ENCODE assay signal across 17 cellular contexts in the genomic region with DNA sequence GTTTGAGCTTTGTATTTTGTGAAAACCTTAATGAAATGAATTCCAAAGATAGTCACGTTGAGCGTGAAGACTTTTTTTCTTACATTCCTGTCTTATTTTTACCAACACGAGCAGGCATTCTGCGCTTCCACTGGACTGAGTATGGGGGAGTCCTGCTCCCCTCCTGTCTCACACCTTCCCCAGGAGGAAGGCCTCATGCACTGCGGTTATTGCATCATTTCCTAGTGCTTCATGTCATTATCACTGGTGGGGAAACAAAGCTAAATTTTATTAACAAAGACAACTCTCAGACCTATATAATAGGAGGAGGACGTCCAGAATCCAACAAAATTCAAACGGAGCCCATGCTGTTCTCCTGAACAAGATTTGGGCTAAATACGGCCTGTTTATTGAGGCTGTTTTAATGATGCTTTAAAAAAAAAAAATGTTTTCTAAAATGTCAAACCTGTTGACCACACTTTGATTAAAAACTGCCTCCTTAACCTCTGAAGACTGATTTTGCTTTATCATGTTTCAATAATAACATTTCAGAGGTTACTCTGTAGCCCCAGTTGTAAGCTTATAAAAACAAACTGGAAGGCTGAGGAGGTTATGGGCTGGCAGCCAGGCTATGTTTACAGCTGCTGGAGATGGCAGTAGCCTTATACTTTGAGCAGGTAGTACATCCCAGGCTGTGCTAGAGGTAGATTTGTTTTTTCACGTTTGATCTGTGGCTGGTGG.
DNase-seq lines count a peak whose midpoint lies in the region; ATAC-seq and TF ChIP-seq lines count a peak whose summit lies in the region.
"Had no signal": no experiment of that assay in that cellular context is flagged by ENCODE, and none has a peak within 500 bp of the region (broad histone marks: within the 10 kb centered on the region; RNA-seq: fewer than 3 reads in every experiment).

No MANE protein-coding gene starts in this region.

- no peak for TF ChIP-seq POLR2A in breast epithelium (IDR thresholded peaks at IDR 0.05)

- H3K27ac ChIP-seq in breast epithelium: no peak overlapping the region
- H3K27ac ChIP-seq: ascending aorta, upper lobe of left lung, WERI-Rb-1 had no signal

- H3K27me3 Mint-ChIP-seq in MCF 10A (ENCODE audit: insufficient read depth, unreplicated experiment): no peaks in the 10 kb centered on the region
- H3K27me3 Mint-ChIP-seq in type B pancreatic cell: no peaks in the 10 kb centered on the region
- H3K27me3 Mint-ChIP-seq in activated T-cell treated with anti-CD3 and anti-CD28 coated beads, Interleukin-2, amount 50 U/mL, for 24 hours: peaks cover 12% of the 10 kb centered on the region

- H3K27ac Mint-ChIP-seq in MCF 10A (ENCODE audit: low read depth, unreplicated experiment): peak overlapping the region; percentile 99
- H3K27ac Mint-ChIP-seq in type B pancreatic cell: peak overlapping the region; percentile 29
- no peak overlapping the region for H3K27ac Mint-ChIP-seq in activated T-cell treated with anti-CD3 and anti-CD28 coated beads, Interleukin-2, amount 50 U/mL, for 24 hours

- no peaks in the 10 kb centered on the region for H3K9me3 ChIP-seq in breast epithelium
- H3K9me3 ChIP-seq: ascending aorta, upper lobe of left lung had no signal

- H3K27me3 ChIP-seq in breast epithelium: no peaks in the 10 kb centered on the region
- H3K27me3 ChIP-seq: ascending aorta, upper lobe of left lung had no signal

- no peaks in the 10 kb centered on the region for H3K4me1 ChIP-seq in breast epithelium
- H3K4me1 ChIP-seq: ascending aorta, upper lobe of left lung had no signal

- in situ Hi-C loops in astrocyte of the cerebellum (cut with HindIII; ENCODE audit: low sequenced_read_pairs): no loop called here

- BruUV-seq in MCF 10A (replicated peaks; lab: Mats Ljungman, UMichigan): no TSS peak

- POLR2A ChIA-PET in MCF 10A (lab: Yijun Ruan, JAX): interaction anchor here (0.6 to 1.5 kb wide), 4 partner anchors 21 to 180 kb away, joined by 3 to 4 read pairs (median 3); no protein-coding TSS in a partner anchor

- intact Hi-C loops in MCF 10A (cut with micrococcal nuclease): no loop called here
- intact Hi-C loops in breast epithelium (cut with DNase I; ENCODE audit: low total_unique reads): no loop called here

- TF ChIP-seq CTCF in MCF 10A (IDR thresholded peaks at IDR 0.05; ENCODE audit: unreplicated experiment) (no peak), breast epithelium (IDR thresholded peaks at IDR 0.05) (no peak), astrocyte of the cerebellum (IDR thresholded peaks at IDR 0.05; ENCODE audit: low read depth, low read length, missing control alignments) (no peak), type B pancreatic cell (conservative IDR thresholded peaks at IDR 0.05) (no peak)

- H3K36me3 Mint-ChIP-seq in MCF 10A (ENCODE audit: insufficient read depth, unreplicated experiment): peaks cover 17% of the 10 kb centered on the region
- H3K36me3 Mint-ChIP-seq in type B pancreatic cell: peaks cover 48% of the 10 kb centered on the region
- H3K36me3 Mint-ChIP-seq in activated T-cell treated with anti-CD3 and anti-CD28 coated beads, Interleukin-2, amount 50 U/mL, for 24 hours (ENCODE audit: low read depth): no peaks in the 10 kb centered on the region

- ATAC-seq in left lobe of liver (peak; percentile 68), GM19455 (IDR thresholded peaks at IDR 0.05; ENCODE audit: unreplicated experiment) (no peak), esophagus mucosa (no peak)
- ATAC-seq: right cardiac atrium had no signal

- H3K4me3 Mint-ChIP-seq in MCF 10A (ENCODE audit: unreplicated experiment): no peak overlapping the region
- H3K4me3 Mint-ChIP-seq in type B pancreatic cell: no peak overlapping the region
- H3K4me3 Mint-ChIP-seq in activated T-cell treated with anti-CD3 and anti-CD28 coated beads, Interleukin-2, amount 50 U/mL, for 24 hours: no peak overlapping the region

- H3K4me3 ChIP-seq in breast epithelium (no peak overlapping the region), astrocyte of the cerebellum (ENCODE audit: low read depth, low read length) (no peak overlapping the region)
- H3K4me3 ChIP-seq: ascending aorta, upper lobe of left lung had no signal

- peaks cover 27% of the 10 kb centered on the region for H3K4me1 Mint-ChIP-seq in MCF 10A (ENCODE audit: insufficient read depth, unreplicated experiment)
- peaks cover 6% of the 10 kb centered on the region for H3K4me1 Mint-ChIP-seq in type B pancreatic cell (ENCODE audit: unreplicated experiment)
- H3K4me1 Mint-ChIP-seq in activated T-cell treated with anti-CD3 and anti-CD28 coated beads, Interleukin-2, amount 50 U/mL, for 24 hours (ENCODE audit: low read depth): no peaks in the 10 kb centered on the region

- H3K36me3 ChIP-seq in breast epithelium: no peaks in the 10 kb centered on the region

- DNase-seq in MCF 10A (ENCODE audit: unreplicated experiment): peak; percentile 36
- no peak for DNase-seq in breast epithelium (ENCODE audit: low spot score in 2 of 2)
- peak; percentile 49 for DNase-seq in astrocyte of the cerebellum (ENCODE audit: low read depth)
- no peak for DNase-seq in left lobe of liver (ENCODE audit: low spot score)
- no peak for DNase-seq in type B pancreatic cell (ENCODE audit: extremely low spot score, unreplicated experiment)
- no peak for DNase-seq in activated T-cell treated with anti-CD3 and anti-CD28 coated beads, Interleukin-2, amount 50 U/mL, for 24 hours
- DNase-seq: activated CD8-positive, alpha-beta memory T cell treated with anti-CD3 and anti-CD28 coated beads for 24 hours; activated effector memory CD4-positive, alpha-beta T cell treated with anti-CD3 and anti-CD28 coated beads, Interleukin-2, amount 50 U/mL, for 16 hours; NCI-H1436; NCI-H446; right cardiac atrium; stimulated activated CD4-positive, alpha-beta T cell treated with anti-CD3 and anti-CD28 coated beads, Interleukin-4, amount 100 ng/mL, for 24 hours; upper lobe of left lung; WERI-Rb-1 had no signal

- peaks cover 8% of the 10 kb centered on the region for H3K9me3 Mint-ChIP-seq in MCF 10A (ENCODE audit: unreplicated experiment)
- H3K9me3 Mint-ChIP-seq in type B pancreatic cell: peaks cover 9% of the 10 kb centered on the region
- no peaks in the 10 kb centered on the region for H3K9me3 Mint-ChIP-seq in activated T-cell treated with anti-CD3 and anti-CD28 coated beads, Interleukin-2, amount 50 U/mL, for 24 hours

- CTCF ChIA-PET in MCF 10A (lab: Yijun Ruan, JAX): interaction anchor here (0.6 to 1.3 kb wide), 3 partner anchors 13 to 265 kb away, joined by 3 to 7 read pairs (median 4); no protein-coding TSS in a partner anchor

Comparison
In these comparisons a context has a peak if more than half of its experiments do, and no peak if none do; other contexts are left out.
1. DNase-seq: peak in MCF 10A (single experiment) and astrocyte of the cerebellum (single experiment); none in breast epithelium (0 of 2), left lobe of liver (single experiment), type B pancreatic cell (single experiment) and activated T-cell treated with anti-CD3 and anti-CD28 coated beads, Interleukin-2, amount 50 U/mL, for 24 hours (single experiment).